ENCODE assay signal across 8 cellular contexts in the genomic region with DNA sequence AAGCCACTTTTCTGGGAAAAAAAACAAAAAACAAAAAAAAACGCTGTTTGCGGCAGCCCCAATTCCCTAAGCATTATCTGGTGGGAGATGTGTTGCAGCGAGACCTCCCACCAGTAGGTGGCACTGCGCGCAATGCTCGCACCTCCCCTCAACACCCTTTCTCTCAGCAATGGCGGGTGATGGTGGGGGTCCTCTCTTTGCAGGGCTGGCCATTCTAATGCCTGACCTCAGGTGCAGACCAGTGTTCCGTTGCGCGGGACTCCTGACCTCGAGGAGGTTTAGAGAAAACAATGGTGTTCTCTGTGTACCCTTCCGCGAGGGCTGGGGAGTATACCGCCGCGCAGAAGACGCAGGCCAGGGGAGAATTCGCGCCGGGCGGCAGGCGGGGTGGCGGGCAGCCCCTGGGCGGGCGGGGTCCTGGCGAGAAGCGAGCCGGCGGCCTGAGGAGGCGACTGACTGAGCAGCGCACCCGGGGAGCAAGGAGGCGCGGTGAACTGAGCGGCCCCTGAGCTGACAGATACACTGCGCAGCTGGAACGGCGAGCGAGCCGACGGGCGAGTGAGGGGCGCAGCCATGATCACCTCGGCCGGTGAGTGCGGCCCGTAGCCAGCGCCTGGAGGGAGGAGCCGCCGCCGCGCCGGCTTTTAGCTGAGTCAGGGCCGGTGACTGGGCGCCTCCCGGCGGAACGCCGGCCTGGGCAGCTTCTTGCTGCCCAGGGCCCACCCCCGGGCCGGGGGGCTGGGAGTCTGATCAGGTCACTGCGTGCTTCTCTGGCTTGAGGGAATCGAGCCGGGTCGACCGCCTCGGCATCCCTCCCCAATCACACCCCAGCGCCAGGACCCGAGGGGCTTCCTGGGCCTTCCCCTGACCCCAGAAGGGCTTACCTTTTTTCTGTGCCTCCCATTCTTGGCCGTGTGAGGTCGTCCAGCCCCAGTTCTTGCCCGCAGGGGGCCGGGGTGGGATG. TPM values are rescaled to one million over a fixed set of nuclear protein-coding genes. Genes with fewer than 3 reads are reported as not detected.
DNase-seq lines count a peak whose midpoint lies in the region; ATAC-seq and TF ChIP-seq lines count a peak whose summit lies in the region.

A gene (plus strand): TSS at position 415 of the 964 bp plus-strand sequence. CDS start 159 bp downstream, at position 574.

- H3K9me3 ChIP-seq in ascending aorta (no peaks in the 10 kb centered on the region), right cardiac atrium (ENCODE audit: control insufficient read depth, low read length) (no peaks in the 10 kb centered on the region), vagina (no peaks in the 10 kb centered on the region)

- peak within 1 kb of the TSS; percentile 97 for H3K4me3 Mint-ChIP-seq in T-helper 2 cell treated with Interferon-gamma antibody and Interleukin-4, amounts not matched to agents 5 μg/mL and 100 μg/mL, for 36 hours

- H3K4me1 Mint-ChIP-seq in T-helper 2 cell treated with Interferon-gamma antibody and Interleukin-4, amounts not matched to agents 5 μg/mL and 100 μg/mL, for 36 hours (ENCODE audit: low read depth) = peaks cover 48% of the 10 kb centered on the region

- DNase-seq in NCI-H1930 (lab: John Stamatoyannopoulos, UW) (peak; percentile 82 to 91), ascending aorta (ENCODE audit: low spot score in 2 of 2) (peak; percentile 55 to 95), right cardiac atrium (peak; percentile 93 to 96 (median 96)), putamen (ENCODE audit: low spot score) (peak; percentile 90), vagina (ENCODE audit: extremely low spot score in 2 of 2) (no peak)
- peak; percentile 89 for DNase-seq in T-helper 2 cell treated with Interferon-gamma antibody and Interleukin-4, amounts not matched to agents 5 μg/mL and 100 μg/mL, for 36 hours (ENCODE audit: low spot score)

- H3K9me3 Mint-ChIP-seq in T-helper 2 cell treated with Interferon-gamma antibody and Interleukin-4, amounts not matched to agents 5 μg/mL and 100 μg/mL, for 36 hours = no peaks in the 10 kb centered on the region

- H3K4me1 ChIP-seq in ascending aorta (peaks cover 6 to 19% of the 10 kb centered on the region in 2 donors), right cardiac atrium (ENCODE audit: control insufficient read depth, insufficient read depth, low read length) (no peaks in the 10 kb centered on the region), vagina (peaks cover 37% of the 10 kb centered on the region)

- H3K27me3 Mint-ChIP-seq in T-helper 2 cell treated with Interferon-gamma antibody and Interleukin-4, amounts not matched to agents 5 μg/mL and 100 μg/mL, for 36 hours (ENCODE audit: low read depth) = peaks cover 7% of the 10 kb centered on the region

- peak within 1 kb of the TSS; percentile 99 for H3K27ac Mint-ChIP-seq in T-helper 2 cell treated with Interferon-gamma antibody and Interleukin-4, amounts not matched to agents 5 μg/mL and 100 μg/mL, for 36 hours

- ATAC-seq in GM18502 (IDR thresholded peaks at IDR 0.05; ENCODE audit: poor library complexity, unreplicated experiment) = peak; percentile 74
- peak; percentile 75 for ATAC-seq in HG02943 (IDR thresholded peaks at IDR 0.05; ENCODE audit: low read depth, unreplicated experiment)
- ATAC-seq in right cardiac atrium = peak; percentile 90

- no peak for TF ChIP-seq POLR2A in vagina (IDR thresholded peaks at IDR 0.05)

- H3K36me3 Mint-ChIP-seq in T-helper 2 cell treated with Interferon-gamma antibody and Interleukin-4, amounts not matched to agents 5 μg/mL and 100 μg/mL, for 36 hours (ENCODE audit: low read depth) = peaks cover 2% of the 10 kb centered on the region

- H3K27ac ChIP-seq in ascending aorta = peak within 1 kb of the TSS; percentile 86 to 95
- peak within 1 kb of the TSS; percentile 98 for H3K27ac ChIP-seq in right cardiac atrium (ENCODE audit: low read length)
- peak within 1 kb of the TSS; percentile 92 for H3K27ac ChIP-seq in vagina

- H3K4me3 ChIP-seq in ascending aorta (peak within 1 kb of the TSS; percentile 86 to 89), right cardiac atrium (ENCODE audit: low read length) (peak within 1 kb of the TSS; percentile 88), vagina (peak within 1 kb of the TSS; percentile 80 to 90)

- H3K27me3 ChIP-seq in ascending aorta (no peaks in the 10 kb centered on the region), right cardiac atrium (ENCODE audit: control insufficient read depth, insufficient read depth) (no peaks in the 10 kb centered on the region), vagina (no peaks in the 10 kb centered on the region)

- under 1% methylated on average over 73 of the region's 73 CpGs for WGBS in right cardiac atrium

- intact Hi-C loops in ascending aorta (cut with DNase I) (loop anchor here (2.0 to 5.0 kb wide), 4 partner anchors 142 to 726 kb away; a partner anchor contains a TSS), right cardiac atrium (cut with DNase I) (no loop called here), vagina (cut with DNase I) (no loop called here)

- peaks cover 4 to 8% of the 10 kb centered on the region in 2 donors for H3K36me3 ChIP-seq in ascending aorta
- peaks cover 0 to 6% of the 10 kb centered on the region in 2 donors for H3K36me3 ChIP-seq in vagina

- TF ChIP-seq CTCF in ascending aorta (IDR thresholded peaks at IDR 0.05) (peak; percentile 89 to 93 (median 91)), vagina (IDR thresholded peaks at IDR 0.05) (peak; percentile 84 to 97 (median 85))

RNA-seq across cellular contexts. Expression of the gene that starts here (rescaled TPM):
- 97.4 TPM for total RNA-seq in ascending aorta
- total RNA-seq in right cardiac atrium = 10 to 100 TPM; 77.4 to 88.6 (median 83.2) TPM
- polyA plus RNA-seq in right cardiac atrium = 35.6 TPM
- 40.5 TPM for total RNA-seq in vagina

Comparison
In these comparisons a context has a peak if more than half of its experiments do, and no peak if none do; other contexts are left out.
1. DNase-seq: peak in NCI-H1930 (2 of 2), T-helper 2 cell treated with Interferon-gamma antibody and Interleukin-4, amounts not matched to agents 5 μg/mL and 100 μg/mL, for 36 hours (single experiment), ascending aorta (2 of 2), right cardiac atrium (3 of 3) and putamen (single experiment); none in vagina (0 of 2).
2. Peak in every context shown above with its lines, with median percentiles within 50 percentile points of each other: ATAC-seq, H3K27ac ChIP-seq and H3K4me3 ChIP-seq.